14 cellular contexts compared by ENCODE assay signal in genomic region chr12:46222642-46223041, GRCh38. TPM values are rescaled to one million over a fixed set of nuclear protein-coding genes. Genes with fewer than 3 reads are reported as not detected.
DNase-seq lines count a peak whose midpoint lies in the region; ATAC-seq, FAIRE-seq and TF ChIP-seq lines count a peak whose summit lies in the region.
"Had no signal": no experiment of that assay in that cellular context is flagged by ENCODE, and none has a peak within 500 bp of the region (broad histone marks: within the 10 kb centered on the region; RNA-seq: fewer than 3 reads in every experiment).

No MANE protein-coding gene starts in this region.

- TF ChIP-seq CTCF in HL-60 (IDR thresholded peaks at IDR 0.05; ENCODE audit: insufficient read depth, low read length): no peak
- no peak for TF ChIP-seq CTCF in activated CD8-positive, alpha-beta T cell treated with anti-CD3 and anti-CD28 coated beads for 36 hours (IDR thresholded peaks at IDR 0.05)
- no peak for TF ChIP-seq CTCF in HepG2 (CRISPR knock-in tag; IDR thresholded peaks at IDR 0.05)
- TF ChIP-seq CTCF in right lobe of liver (IDR thresholded peaks at IDR 0.05): no peak

- intact Hi-C loops in CD4-positive, alpha-beta memory T cell (cut with micrococcal nuclease): loop anchor here (1.0 kb wide), 1 partner anchor 8 kb away; no protein-coding TSS in a partner anchor
- intact Hi-C loops in activated CD8-positive, alpha-beta T cell treated with anti-CD3 and anti-CD28 coated beads for 36 hours (cut with micrococcal nuclease): no loop called here
- intact Hi-C loops in naive thymus-derived CD4-positive, alpha-beta T cell (cut with micrococcal nuclease): loop anchor here in 1 of 2 donors (2.0 kb wide), 1 partner anchor 14 kb away; no protein-coding TSS in a partner anchor
- intact Hi-C loops in HepG2 (cut with micrococcal nuclease; ENCODE audit: unreplicated experiment) (no loop called here), right lobe of liver (cut with DNase I) (no loop called here)

- FAIRE-seq in HepG2 (lab: Jason Lieb, UNC): no peak

- H3K27me3 Mint-ChIP-seq in CD4-positive, alpha-beta memory T cell: no peaks in the 10 kb centered on the region
- H3K27me3 Mint-ChIP-seq in activated CD8-positive, alpha-beta T cell treated with anti-CD3 and anti-CD28 coated beads for 36 hours: no peaks in the 10 kb centered on the region
- H3K27me3 Mint-ChIP-seq in naive thymus-derived CD4-positive, alpha-beta T cell: no peaks in the 10 kb centered on the region

- POLR2A ChIA-PET in CD4-positive, alpha-beta memory T cell (lab: Charles Lee; ENCODE audit: partially characterized antibody): interaction anchor here (0.9 to 14.8 kb wide), 6 partner anchors 8 to 48 kb away, joined by 3 to 552 read pairs (median 35); partner anchors contain the start of gene SLC38A1
- POLR2A ChIA-PET in activated CD8-positive, alpha-beta T cell treated with anti-CD3 and anti-CD28 coated beads for 36 hours (lab: Charles Lee): interaction anchor here (0.6 to 2.3 kb wide), 5 partner anchors 12 to 293 kb away, joined by 3 to 11 read pairs (median 3); partner anchors contain the start of gene SLC38A1
- POLR2A ChIA-PET in naive thymus-derived CD4-positive, alpha-beta T cell (lab: Charles Lee): interaction anchor here (1.2 to 11.6 kb wide), 4 partner anchors 9 to 48 kb away, joined by 5 to 303 read pairs (median 40); partner anchors contain the start of gene SLC38A1
- POLR2A ChIA-PET in HepG2 (lab: Yijun Ruan, JAX): no interaction called here

- no peak overlapping the region for H2AFZ ChIP-seq in HepG2 (ENCODE audit: low read length)
- H2AFZ ChIP-seq: GM23248 had no signal

- peak overlapping the region; percentile 39 for H3K27ac ChIP-seq in CD4-positive, alpha-beta memory T cell (ENCODE audit: low read depth, low read length)
- no peak overlapping the region for H3K27ac ChIP-seq in HL-60 (replicated peaks)
- H3K27ac ChIP-seq in naive thymus-derived CD4-positive, alpha-beta T cell (ENCODE audit: low read depth, low read length): peak overlapping the region; percentile 78
- no peak overlapping the region for H3K27ac ChIP-seq in HepG2 (ENCODE audit: extremely low read length, insufficient read depth, low read length)
- H3K27ac ChIP-seq in right lobe of liver: no peak overlapping the region
- H3K27ac ChIP-seq: BLaER1 treated with 17β-estradiol and CSF1 and Interleukin-3, amounts not matched to agents 10 nM and 100 nM; WERI-Rb-1 had no signal

- CTCF ChIA-PET in CD4-positive, alpha-beta memory T cell (lab: Charles Lee; ENCODE audit: partially characterized antibody): interaction anchor here (1.0 to 1.7 kb wide), 2 partner anchors 24 to 80 kb away, joined by 3 read pairs; no protein-coding TSS in a partner anchor
- CTCF ChIA-PET in activated CD8-positive, alpha-beta T cell treated with anti-CD3 and anti-CD28 coated beads for 36 hours (lab: Charles Lee): no interaction called here
- CTCF ChIA-PET in naive thymus-derived CD4-positive, alpha-beta T cell (lab: Charles Lee): interaction anchor here (0.6 kb wide), 1 partner anchor 86 kb away, joined by 3 read pairs; no protein-coding TSS in a partner anchor
- CTCF ChIA-PET in HepG2 (lab: Yijun Ruan, JAX; ENCODE audit: low intra/inter-chr PET ratio, low total read pairs): no interaction called here

- H4K20me1 ChIP-seq in HepG2 (ENCODE audit: insufficient read depth, low read length): no peaks in the 10 kb centered on the region

- no peaks in the 10 kb centered on the region for H3K36me3 ChIP-seq in CD4-positive, alpha-beta memory T cell (ENCODE audit: insufficient read depth, low read length)
- peaks cover 0 to 19% (median 0%) of the 10 kb centered on the region in 3 experiments for H3K36me3 ChIP-seq in naive thymus-derived CD4-positive, alpha-beta T cell (ENCODE audit: control insufficient read depth in 2 of 3, insufficient read depth in 3 of 3, low read length in 3 of 3)
- peaks cover 10 to 60% of the 10 kb centered on the region in 2 experiments for H3K36me3 ChIP-seq in HepG2 (replicated peaks in 1 of 2; ENCODE audit: control insufficient read depth in 1 of 2, insufficient read depth in 2 of 2, low read length in 2 of 2)
- H3K36me3 ChIP-seq in right lobe of liver: no peaks in the 10 kb centered on the region

- WGBS in HepG2 (ENCODE audit: low lambda C conversion rate): 96% methylated on average over 1 of the region's 1 CpG
- 50% methylated on average over 1 of the region's 1 CpG for WGBS in right lobe of liver (ENCODE audit: insufficient coverage, low coverage, low lambda C conversion rate, missing lambda C conversion rate)

- H3K27ac Mint-ChIP-seq in CD4-positive, alpha-beta memory T cell: peak overlapping the region; percentile 92 to 100 (median 97)
- peak overlapping the region; percentile 99 for H3K27ac Mint-ChIP-seq in activated CD8-positive, alpha-beta T cell treated with anti-CD3 and anti-CD28 coated beads for 36 hours
- peak overlapping the region; percentile 89 to 100 (median 98) for H3K27ac Mint-ChIP-seq in naive thymus-derived CD4-positive, alpha-beta T cell

- no peaks in the 10 kb centered on the region for H3K79me2 ChIP-seq in HepG2 (ENCODE audit: insufficient read depth, low read length)

- peaks cover 0 to 3% (median 0%) of the 10 kb centered on the region in 8 donors for H3K9me3 Mint-ChIP-seq in CD4-positive, alpha-beta memory T cell
- H3K9me3 Mint-ChIP-seq in activated CD8-positive, alpha-beta T cell treated with anti-CD3 and anti-CD28 coated beads for 36 hours: peaks cover 2% of the 10 kb centered on the region
- no peaks in the 10 kb centered on the region for H3K9me3 Mint-ChIP-seq in naive thymus-derived CD4-positive, alpha-beta T cell
- H3K9me3 Mint-ChIP-seq: endodermal cell had no signal

- H3K9me3 ChIP-seq in CD4-positive, alpha-beta memory T cell (ENCODE audit: control insufficient read depth in 1 of 2, low read length in 2 of 2): no peaks in the 10 kb centered on the region
- no peaks in the 10 kb centered on the region for H3K9me3 ChIP-seq in naive thymus-derived CD4-positive, alpha-beta T cell (ENCODE audit: control insufficient read depth in 2 of 3, low read length in 3 of 3)
- no peaks in the 10 kb centered on the region for H3K9me3 ChIP-seq in HepG2 (ENCODE audit: low read length)
- H3K9me3 ChIP-seq in right lobe of liver: no peaks in the 10 kb centered on the region
- H3K9me3 ChIP-seq: BLaER1 treated with 17β-estradiol and CSF1 and Interleukin-3, amounts not matched to agents 10 nM and 100 nM; SK-N-SH had no signal

- ATAC-seq in activated CD8-positive, alpha-beta T cell treated with anti-CD3 and anti-CD28 coated beads for 36 hours: no peak
- no peak for ATAC-seq in naive thymus-derived CD4-positive, alpha-beta T cell
- ATAC-seq in HepG2 (no peak), right lobe of liver (no peak)

- peaks cover 56 to 86% of the 10 kb centered on the region in 2 donors for H3K36me3 Mint-ChIP-seq in CD4-positive, alpha-beta memory T cell
- peaks cover 90% of the 10 kb centered on the region for H3K36me3 Mint-ChIP-seq in activated CD8-positive, alpha-beta T cell treated with anti-CD3 and anti-CD28 coated beads for 36 hours (ENCODE audit: low read depth)
- H3K36me3 Mint-ChIP-seq in naive thymus-derived CD4-positive, alpha-beta T cell: peaks cover 4 to 69% (median 39%) of the 10 kb centered on the region in 5 donors

- no peaks in the 10 kb centered on the region for H3K27me3 ChIP-seq in CD4-positive, alpha-beta memory T cell (ENCODE audit: insufficient read depth, low read length)
- H3K27me3 ChIP-seq in HL-60 (ENCODE audit: insufficient read depth, poor library complexity, severe bottlenecking) (no peaks in the 10 kb centered on the region), HepG2 (ENCODE audit: control insufficient read depth in 1 of 2, insufficient read depth in 2 of 2, low read length in 2 of 2) (no peaks in the 10 kb centered on the region), right lobe of liver (no peaks in the 10 kb centered on the region)
- H3K27me3 ChIP-seq in naive thymus-derived CD4-positive, alpha-beta T cell (ENCODE audit: control insufficient read depth in 2 of 2, insufficient read depth in 2 of 2, low read length in 2 of 2): no peaks in the 10 kb centered on the region

- H3K4me1 Mint-ChIP-seq in CD4-positive, alpha-beta memory T cell: peaks cover 70 to 92% (median 77%) of the 10 kb centered on the region in 4 donors
- H3K4me1 Mint-ChIP-seq in activated CD8-positive, alpha-beta T cell treated with anti-CD3 and anti-CD28 coated beads for 36 hours (ENCODE audit: low read depth): peaks cover 85% of the 10 kb centered on the region
- H3K4me1 Mint-ChIP-seq in naive thymus-derived CD4-positive, alpha-beta T cell: peaks cover 60 to 100% (median 91%) of the 10 kb centered on the region in 7 donors

- H3K4me2 ChIP-seq in HepG2 (ENCODE audit: low read depth, low read length): no peak overlapping the region

- H3K4me1 ChIP-seq in CD4-positive, alpha-beta memory T cell (ENCODE audit: insufficient read depth, low read length): peaks cover 92% of the 10 kb centered on the region
- peaks cover 62 to 67% of the 10 kb centered on the region in 2 donors for H3K4me1 ChIP-seq in naive thymus-derived CD4-positive, alpha-beta T cell (ENCODE audit: control insufficient read depth in 2 of 2, insufficient read depth in 2 of 2, low read length in 2 of 2)
- H3K4me1 ChIP-seq in HepG2 (ENCODE audit: insufficient read depth, low read length) (no peaks in the 10 kb centered on the region), right lobe of liver (no peaks in the 10 kb centered on the region)

- DNase-seq in CD4-positive, alpha-beta memory T cell: no peak
- DNase-seq in HL-60 (ENCODE audit: low read depth in 1 of 2, low spot score in 1 of 2) (peak; percentile 22 to 35), HepG2 (ENCODE audit: low spot score) (no peak), right lobe of liver (no peak), KG1 (lab: John Stamatoyannopoulos, UW) (no peak)
- DNase-seq in activated CD8-positive, alpha-beta T cell treated with anti-CD3 and anti-CD28 coated beads for 36 hours: no peak
- DNase-seq in naive thymus-derived CD4-positive, alpha-beta T cell: no peak
- DNase-seq: endodermal cell; GM23248; kidney glomerular epithelial cell; NK-92 treated with Interleukin-12 subunit alpha and Interleukin-12 subunit beta, amount 100 ng/mL, for 24 hours; SK-N-SH; WERI-Rb-1 had no signal

- TF ChIP-seq RAD21 in HepG2 (CRISPR knock-in tag; IDR thresholded peaks at IDR 0.05): no peak

- TF ChIP-seq POLR2A in HepG2 (IDR thresholded peaks at IDR 0.05; ENCODE audit: insufficient read depth in 1 of 2, low read depth in 2 of 2, low read length in 2 of 2) (no peak), right lobe of liver (IDR thresholded peaks at IDR 0.05) (no peak)

- in situ Hi-C loops in HepG2 (cut with HindIII; ENCODE audit: extremely low pct_ligation_motif_present, low pct_unique_long_range_greater_than_20kb): no loop called here

- TF ChIP-seq EP300 in HepG2 (IDR thresholded peaks at IDR 0.05; ENCODE audit: low read depth in 2 of 2, low read length in 2 of 2) (no peak), HepG2 (CRISPR knock-in tag; IDR thresholded peaks at IDR 0.05; ENCODE audit: borderline replicate concordance) (no peak)

- H3K4me3 Mint-ChIP-seq in CD4-positive, alpha-beta memory T cell: peak overlapping the region; percentile 3 to 90 (median 80)
- H3K4me3 Mint-ChIP-seq in activated CD8-positive, alpha-beta T cell treated with anti-CD3 and anti-CD28 coated beads for 36 hours: no peak overlapping the region
- peak overlapping the region in 9 of 10 donors; percentile 42 to 89 (median 72) for H3K4me3 Mint-ChIP-seq in naive thymus-derived CD4-positive, alpha-beta T cell
- H3K4me3 Mint-ChIP-seq: endodermal cell had no signal

- no TSS peak for BruUV-seq in HepG2 (replicated peaks; lab: Mats Ljungman, UMichigan)

- H3K9ac ChIP-seq in HepG2 (ENCODE audit: insufficient read depth, low read depth, low read length): no peak overlapping the region
- H3K9ac ChIP-seq: BLaER1 treated with 17β-estradiol and CSF1 and Interleukin-3, amounts not matched to agents 10 nM and 100 nM; GM23248 had no signal

- peak overlapping the region in 1 of 2 donors; percentile 11 for H3K4me3 ChIP-seq in CD4-positive, alpha-beta memory T cell (ENCODE audit: low read length in 2 of 2)
- H3K4me3 ChIP-seq in HL-60 (replicated peaks; ENCODE audit: insufficient read depth, low read length): no peak overlapping the region
- H3K4me3 ChIP-seq in naive thymus-derived CD4-positive, alpha-beta T cell (ENCODE audit: low read length): no peak overlapping the region
- H3K4me3 ChIP-seq in HepG2 (replicated peaks in 1 of 3; ENCODE audit: insufficient read depth in 1 of 3, low read depth in 2 of 3, low read length in 3 of 3): no peak overlapping the region
- H3K4me3 ChIP-seq in right lobe of liver: no peak overlapping the region
- H3K4me3 ChIP-seq: BLaER1 treated with 17β-estradiol and CSF1 and Interleukin-3, amounts not matched to agents 10 nM and 100 nM; GM23248 had no signal

RNA-seq across cellular contexts. Expression of gene SLC38A1, which starts 46.2 kb away (rescaled TPM):
- 100 to 1,000 TPM; 265 to 272 TPM for total RNA-seq in CD4-positive, alpha-beta memory T cell
- polyA plus RNA-seq in CD4-positive, alpha-beta memory T cell: 100 to 1,000 TPM; 230 to 307 TPM
- total RNA-seq in activated CD8-positive, alpha-beta T cell treated with anti-CD3 and anti-CD28 coated beads for 36 hours: 100 to 1,000 TPM; 167 to 168 TPM
- 100 to 1,000 TPM; 172 to 283 (median 249) TPM for total RNA-seq in naive thymus-derived CD4-positive, alpha-beta T cell
- 100 to 1,000 TPM; 235 to 263 TPM for polyA plus RNA-seq in naive thymus-derived CD4-positive, alpha-beta T cell
- total RNA-seq in HepG2 (2016; rRNA removed; fragmentation: Illumina TruSeq; extraction: Trizol) (47.0 and 49.8 TPM in 2 replicates), right lobe of liver (10 to 100 TPM in 4 of 6 experiments, 1 to 10 TPM in 2; 7.9 to 20.7 (median 12.2) TPM)
- 38.0 and 39.4 TPM in 2 replicates for total RNA-seq in HepG2 (2016; cell fraction: cytosol; rRNA removed; fragmentation: Illumina TruSeq; extraction: Trizol; ENCODE audit: low read depth)
- total RNA-seq in HepG2 (2016; cell fraction: insoluble cytoplasmic fraction; rRNA removed; fragmentation: Illumina TruSeq; extraction: Trizol): 47.7 and 50.5 TPM in 2 replicates
- 32.7 and 33.7 TPM in 2 replicates for total RNA-seq in HepG2 (2016; cell fraction: membrane; rRNA removed; fragmentation: Illumina TruSeq; extraction: Trizol)
- total RNA-seq in HepG2 (2016; cell fraction: nucleus; rRNA removed; fragmentation: Illumina TruSeq; extraction: Trizol): 56.8 and 57.5 TPM in 2 replicates
- polyA plus RNA-seq in HepG2 (2011; rRNA removed): 42.0 and 50.6 TPM in 2 replicates
- polyA plus RNA-seq in HepG2 (2011; cell fraction: cytosol; rRNA removed): 23.8 and 38.5 TPM in 2 replicates
- 23.7 and 30.2 TPM in 2 replicates for polyA plus RNA-seq in HepG2 (2011; cell fraction: nucleus; rRNA removed)
- polyA plus RNA-seq in HepG2 (2012): 35.2 and 56.5 TPM in 2 replicates
- polyA plus RNA-seq in HepG2 (2016; cell fraction: cytosol; fragmentation: Illumina TruSeq; extraction: Trizol; ENCODE audit: low read depth): 4.1 and 5.4 TPM in 2 replicates
- polyA plus RNA-seq in HepG2 (2016; cell fraction: insoluble cytoplasmic fraction; fragmentation: Illumina TruSeq; extraction: Trizol; ENCODE audit: low read depth): 25.3 and 31.2 TPM in 2 replicates
- 10.1 and 10.4 TPM in 2 replicates for polyA plus RNA-seq in HepG2 (2016; cell fraction: membrane; fragmentation: Illumina TruSeq; extraction: Trizol; ENCODE audit: low read depth)
- polyA plus RNA-seq in HepG2 (2016; cell fraction: nucleus; fragmentation: Illumina TruSeq; extraction: Trizol; ENCODE audit: insufficient read depth, low read depth): 39.9 and 42.9 TPM in 2 replicates
- polyA minus RNA-seq in HepG2 (2011; rRNA and poly(A)+ RNA removed; ENCODE audit: low replicate concordance): 122 and 355 TPM in 2 replicates
- polyA minus RNA-seq in HepG2 (2011; cell fraction: cytosol; rRNA and poly(A)+ RNA removed): 81.0 and 98.9 TPM in 2 replicates
- polyA minus RNA-seq in HepG2 (2011; cell fraction: nucleus; rRNA and poly(A)+ RNA removed): 132 and 143 TPM in 2 replicates

Comparison
In these comparisons a context has a peak if more than half of its experiments do, and no peak if none do; other contexts are left out.
1. DNase-seq: peak in HL-60 (2 of 2); none in CD4-positive, alpha-beta memory T cell (0 of 5), activated CD8-positive, alpha-beta T cell treated with anti-CD3 and anti-CD28 coated beads for 36 hours (single experiment), naive thymus-derived CD4-positive, alpha-beta T cell (0 of 9), HepG2 (single experiment), right lobe of liver (0 of 3) and KG1 (single experiment).
2. H3K27ac ChIP-seq: peak in CD4-positive, alpha-beta memory T cell (single experiment) and naive thymus-derived CD4-positive, alpha-beta T cell (single experiment); none in HL-60 (single experiment), HepG2 (single experiment) and right lobe of liver (0 of 3).
3. CTCF ChIA-PET loops: an anchor here in CD4-positive, alpha-beta memory T cell (1.0 to 1.7 kb wide) and naive thymus-derived CD4-positive, alpha-beta T cell (0.6 kb wide); none called in activated CD8-positive, alpha-beta T cell treated with anti-CD3 and anti-CD28 coated beads for 36 hours and HepG2.
4. Peak in every context shown above with its lines, with median percentiles within 50 percentile points of each other: H3K27ac Mint-ChIP-seq.